ENCODE assay signal across 22 cellular contexts in genomic region chr3:162517110-162517509, GRCh38.
"Had no signal": no experiment of that assay in that cellular context is flagged by ENCODE, and none has a peak within 500 bp of the region (broad histone marks: within the 10 kb centered on the region; RNA-seq: fewer than 3 reads in every experiment).

No MANE protein-coding gene starts in this region.

- H3K4me1 ChIP-seq: breast epithelium, esophagus muscularis mucosa, heart left ventricle, left ventricle myocardium inferior, parathyroid adenoma, suprapubic skin had no signal

- H3K9me3 ChIP-seq: breast epithelium, esophagus muscularis mucosa, heart left ventricle, left ventricle myocardium inferior, suprapubic skin had no signal

- H2AFZ ChIP-seq: parathyroid adenoma had no signal

- H3K27me3 ChIP-seq: breast epithelium, esophagus muscularis mucosa, heart left ventricle, suprapubic skin had no signal

- DNase-seq: activated CD4-positive, alpha-beta T cell treated with anti-CD3 and anti-CD28 coated beads, Interleukin-2, amount 50 U/mL, for 4 hours; activated CD4-positive, CD25-positive, alpha-beta regulatory T cell treated with anti-CD3 and anti-CD28 coated beads, Interleukin-2, amount 50 U/mL, for 72 hours; activated CD8-positive, alpha-beta memory T cell treated with anti-CD3 and anti-CD28 coated beads, Interleukin-2, amount 10 ng/mL, durations not matched to agents 7 days and 5 days; activated effector memory CD4-positive, alpha-beta T cell treated with Interleukin-2 at 50 U/mL for 16 hours; activated T-cell treated with anti-CD3 and anti-CD28 coated beads, Interleukin-2, amount 50 U/mL, for 24 hours; anterior cingulate cortex; dorsolateral prefrontal cortex; heart left ventricle; left ventricle myocardium inferior; mesenchymal stem cell; nephron progenitor cell; stimulated activated CD4-positive, alpha-beta T cell treated with anti-CD3 and anti-CD28 coated beads, Interleukin-4, amount 100 ng/mL, for 1 hour; stimulated activated CD8-positive, alpha-beta memory T cell treated with anti-CD3 and anti-CD28 coated beads, Interleukin-4, amount 100 ng/mL, for 48 hours; stimulated activated naive CD8-positive, alpha-beta T cell treated with anti-CD3 and anti-CD28 coated beads, Interleukin-15, Interleukin-2, amounts not matched to agents 100 U/mL and 50 U/mL, for 24 hours had no signal

- FAIRE-seq: keratinocyte had no signal

- H3K9me3 Mint-ChIP-seq: type B pancreatic cell had no signal

- H3K36me3 ChIP-seq: breast epithelium, esophagus muscularis mucosa, heart left ventricle, left ventricle myocardium inferior, suprapubic skin had no signal

- H3K27ac ChIP-seq: breast epithelium, dorsolateral prefrontal cortex, esophagus muscularis mucosa, heart left ventricle, left ventricle myocardium inferior, parathyroid adenoma, suprapubic skin had no signal

- H3K27ac Mint-ChIP-seq: activated CD8-positive, alpha-beta memory T cell treated with anti-CD3 and anti-CD28 coated beads, Interleukin-2, amount 10 ng/mL, durations not matched to agents 7 days and 5 days; activated naive CD8-positive, alpha-beta T cell; activated T-cell treated with anti-CD3 and anti-CD28 coated beads, Interleukin-2, amount 50 U/mL, for 24 hours; nephron progenitor cell; T-helper 2 cell treated with Interferon-gamma antibody and Interleukin-4, amounts not matched to agents 5 μg/mL and 100 μg/mL, for 36 hours; type B pancreatic cell had no signal

- ATAC-seq: activated CD8-positive, alpha-beta memory T cell treated with anti-CD3 and anti-CD28 coated beads, Interleukin-2, amount 10 ng/mL, durations not matched to agents 7 days and 5 days; heart left ventricle; stimulated activated naive CD8-positive, alpha-beta T cell treated with anti-CD3 and anti-CD28 coated beads, Interleukin-15, Interleukin-2, amounts not matched to agents 100 U/mL and 50 U/mL, for 24 hours had no signal

- H3K36me3 Mint-ChIP-seq: activated CD8-positive, alpha-beta memory T cell treated with anti-CD3 and anti-CD28 coated beads, Interleukin-2, amount 10 ng/mL, durations not matched to agents 7 days and 5 days; activated naive CD8-positive, alpha-beta T cell; type B pancreatic cell had no signal

- H3K79me2 ChIP-seq: parathyroid adenoma had no signal

- H3K9ac ChIP-seq: parathyroid adenoma had no signal

- H3K27me3 Mint-ChIP-seq: activated CD8-positive, alpha-beta memory T cell treated with anti-CD3 and anti-CD28 coated beads, Interleukin-2, amount 10 ng/mL, durations not matched to agents 7 days and 5 days; activated naive CD8-positive, alpha-beta T cell; activated T-cell treated with anti-CD3 and anti-CD28 coated beads, Interleukin-2, amount 50 U/mL, for 24 hours; type B pancreatic cell had no signal

- H3K4me3 Mint-ChIP-seq: activated CD8-positive, alpha-beta memory T cell treated with anti-CD3 and anti-CD28 coated beads, Interleukin-2, amount 10 ng/mL, durations not matched to agents 7 days and 5 days; activated naive CD8-positive, alpha-beta T cell; activated T-cell treated with anti-CD3 and anti-CD28 coated beads, Interleukin-2, amount 50 U/mL, for 24 hours; nephron progenitor cell; T-helper 2 cell treated with Interferon-gamma antibody and Interleukin-4, amounts not matched to agents 5 μg/mL and 100 μg/mL, for 36 hours; type B pancreatic cell had no signal

- H3K4me1 Mint-ChIP-seq: activated CD8-positive, alpha-beta memory T cell treated with anti-CD3 and anti-CD28 coated beads, Interleukin-2, amount 10 ng/mL, durations not matched to agents 7 days and 5 days had no signal

- H3K4me3 ChIP-seq: breast epithelium, dorsolateral prefrontal cortex, esophagus muscularis mucosa, heart left ventricle, left ventricle myocardium inferior, suprapubic skin had no signal
